Comparison of ENCODE assay signal across 8 cellular contexts in genomic region chr7:130440527-130441365, GRCh38. TPM values are rescaled to one million over a fixed set of nuclear protein-coding genes. Genes with fewer than 3 reads are reported as not detected.
DNase-seq lines count a peak whose midpoint lies in the region; ATAC-seq and TF ChIP-seq lines count a peak whose summit lies in the region.

A gene with protein sequence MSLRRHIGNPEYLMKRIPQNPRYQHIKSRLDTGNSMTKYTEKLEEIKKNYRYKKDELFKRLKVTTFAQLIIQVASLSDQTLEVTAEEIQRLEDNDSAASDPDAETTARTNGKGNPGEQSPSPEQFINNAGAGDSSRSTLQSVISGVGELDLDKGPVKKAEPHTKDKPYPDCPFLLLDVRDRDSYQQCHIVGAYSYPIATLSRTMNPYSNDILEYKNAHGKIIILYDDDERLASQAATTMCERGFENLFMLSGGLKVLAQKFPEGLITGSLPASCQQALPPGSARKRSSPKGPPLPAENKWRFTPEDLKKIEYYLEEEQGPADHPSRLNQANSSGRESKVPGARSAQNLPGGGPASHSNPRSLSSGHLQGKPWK (minus strand): TSS chr7:130441016. CDS start chr7:130440966, 50 bp downstream.

- H3K36me3 Mint-ChIP-seq in osteocyte (ENCODE audit: unreplicated experiment), result peaks cover 1% of the 10 kb centered on the region

- H3K4me1 Mint-ChIP-seq in osteocyte (ENCODE audit: unreplicated experiment), result peaks cover 18% of the 10 kb centered on the region

- peak within 1 kb of the TSS; percentile 99 for H3K27ac Mint-ChIP-seq in osteocyte (ENCODE audit: unreplicated experiment)

- H3K9me3 ChIP-seq in SU-DHL-6 (ENCODE audit: insufficient read depth, low read length) (no peaks in the 10 kb centered on the region), thymus (ENCODE audit: control insufficient read depth) (no peaks in the 10 kb centered on the region)

- peak; percentile 98 for DNase-seq in GM12865 (ENCODE audit: low read depth)
- peak; percentile 99 to 100 (median 99) for DNase-seq in NCI-H1417 (lab: John Stamatoyannopoulos, UW)
- DNase-seq in activated naive CD8-positive, alpha-beta T cell treated with anti-CD3 and anti-CD28 coated beads, Interleukin-2, amount 50 U/mL, for 16 hours (ENCODE audit: low read depth, low spot score), result peak; percentile 90
- DNase-seq in head of caudate nucleus, result peak; percentile 93 to 99 (median 98)
- peak; percentile 99 for DNase-seq in osteocyte (ENCODE audit: extremely low spot score, unreplicated experiment)

- TF ChIP-seq CTCF in GM12865 (IDR thresholded peaks at IDR 0.05; ENCODE audit: insufficient read depth, low read depth, low read length, missing control alignments), result no peak
- TF ChIP-seq CTCF in SU-DHL-6 (IDR thresholded peaks at IDR 0.05; ENCODE audit: insufficient read depth, low read length, poor library complexity, severe bottlenecking), result no peak
- no peak for TF ChIP-seq CTCF in osteocyte (IDR thresholded peaks at IDR 0.05)

- H2AFZ ChIP-seq in SU-DHL-6 (ENCODE audit: low read depth, low read length, severe bottlenecking), result peak within 1 kb of the TSS; percentile 94

- peak; percentile 100 for ATAC-seq in HG02759 (IDR thresholded peaks at IDR 0.05; ENCODE audit: unreplicated experiment)

- no peaks in the 10 kb centered on the region for H3K36me3 ChIP-seq in SU-DHL-6 (ENCODE audit: low read length)
- no peaks in the 10 kb centered on the region for H3K36me3 ChIP-seq in thymus (ENCODE audit: control insufficient read depth, insufficient read depth)

- H3K9ac ChIP-seq in SU-DHL-6 (ENCODE audit: low read length), result peak within 1 kb of the TSS; percentile 73

- H3K27me3 Mint-ChIP-seq in osteocyte (ENCODE audit: unreplicated experiment), result no peaks in the 10 kb centered on the region

- no peaks in the 10 kb centered on the region for H3K9me3 Mint-ChIP-seq in osteocyte (ENCODE audit: unreplicated experiment)

- peak within 1 kb of the TSS; percentile 98 for H3K4me3 Mint-ChIP-seq in osteocyte (ENCODE audit: unreplicated experiment)

- H3K4me3 ChIP-seq in GM12865 (ENCODE audit: low read depth, low read length) (peak within 1 kb of the TSS; percentile 72), SU-DHL-6 (ENCODE audit: insufficient read depth, low read length, poor library complexity, severe bottlenecking) (peak within 1 kb of the TSS; percentile 81), thymus (ENCODE audit: low read length) (peak within 1 kb of the TSS; percentile 72)

- no peaks in the 10 kb centered on the region for H4K20me1 ChIP-seq in SU-DHL-6 (ENCODE audit: low read depth, low read length)

- H3K27me3 ChIP-seq in SU-DHL-6 (ENCODE audit: low read length) (no peaks in the 10 kb centered on the region), thymus (ENCODE audit: control insufficient read depth, insufficient read depth) (no peaks in the 10 kb centered on the region)

- peaks cover 10% of the 10 kb centered on the region; the same call in 1 of the 2 replicates for H3F3A ChIP-seq in SU-DHL-6 (ENCODE audit: insufficient read depth)

- peak within 1 kb of the TSS; percentile 67 for H3K4me2 ChIP-seq in SU-DHL-6 (ENCODE audit: low read depth, low read length, poor library complexity, severe bottlenecking)

- intact Hi-C loops in head of caudate nucleus (cut with DNase I), result no loop called here

- peak within 1 kb of the TSS; percentile 77 for H3K27ac ChIP-seq in SU-DHL-6 (ENCODE audit: low read depth, low read length)
- peak within 1 kb of the TSS; percentile 93 for H3K27ac ChIP-seq in thymus (ENCODE audit: low read depth)

- WGBS in thymus, result 6% methylated on average over 61 of the region's 61 CpGs

- H3K79me2 ChIP-seq in SU-DHL-6 (ENCODE audit: insufficient read depth, low read length), result peaks cover 10% of the 10 kb centered on the region

- peaks cover 10% of the 10 kb centered on the region for H3K4me1 ChIP-seq in thymus (ENCODE audit: control insufficient read depth, insufficient read depth, low read length)

- H3K9me2 ChIP-seq in SU-DHL-6 (replicated peaks; ENCODE audit: insufficient read depth, low read length), result no peaks in the 10 kb centered on the region

RNA-seq across cellular contexts. Expression of the gene that starts here (rescaled TPM):
- 16.4 and 24.1 TPM in 2 replicates for total RNA-seq in osteocyte
- polyA plus RNA-seq in thymus, result 11.2 TPM

Comparison
In these comparisons a context has a peak if more than half of its experiments do, and no peak if none do; other contexts are left out.
1. Peak in every context shown above with its lines: DNase-seq, ATAC-seq, H3K4me3 ChIP-seq and H3K27ac ChIP-seq.